20 cellular contexts compared by ENCODE assay signal in genomic region chr6:53466257-53466656, GRCh38.
DNase-seq lines count a peak whose midpoint lies in the region; ATAC-seq, FAIRE-seq and TF ChIP-seq lines count a peak whose summit lies in the region.
"Had no signal": no experiment of that assay in that cellular context is flagged by ENCODE, and none has a peak within 500 bp of the region (broad histone marks: within the 10 kb centered on the region; RNA-seq: fewer than 3 reads in every experiment).

No MANE protein-coding gene starts in this region.

- DNase-seq in HPDE6-E6E7 (ENCODE audit: extremely low spot score): peak; percentile 36
- peak; percentile 72 for DNase-seq in MCF 10A (ENCODE audit: unreplicated experiment)
- DNase-seq in keratinocyte (ENCODE audit: low read depth, low spot score): no peak
- no peak for DNase-seq in suprapubic skin (ENCODE audit: low spot score in 2 of 2)
- DNase-seq in T-helper 17 cell: no peak
- no peak for DNase-seq in cerebellar cortex (ENCODE audit: low spot score)
- DNase-seq: activated T-cell treated with anti-CD3 and anti-CD28 coated beads, Interleukin-2, amount 50 U/mL, for 72 hours; AML-193; brain microvascular endothelial cell; COR-L47; H7; NCI-H1048; NCI-H2029; nucleus accumbens; right cardiac atrium; stimulated activated naive B cell treated with anti-CD40 and anti-IgM and Interleukin-4, amounts not matched to agents 10 μg/mL and 1 μg/mL and 100 μg/mL, for 72 hours; thyroid gland had no signal

- dilution Hi-C loops in keratinocyte (cut with MboI; ENCODE audit: extremely low pct_ligation_motif_present, low sequenced_read_pairs): no loop called here

- no peaks in the 10 kb centered on the region for H3K27me3 Mint-ChIP-seq in MCF 10A (ENCODE audit: insufficient read depth, unreplicated experiment)
- H3K27me3 Mint-ChIP-seq in T-helper 17 cell: peaks cover 7% of the 10 kb centered on the region
- H3K27me3 Mint-ChIP-seq: activated naive CD8-positive, alpha-beta T cell; stimulated activated naive B cell treated with anti-CD40 and anti-IgM and Interleukin-4, amounts not matched to agents 10 μg/mL and 1 μg/mL and 100 μg/mL, for 72 hours had no signal

- ATAC-seq in T-helper 17 cell: no peak
- no peak for ATAC-seq in GM18868 (IDR thresholded peaks at IDR 0.05; ENCODE audit: unreplicated experiment)
- no peak for ATAC-seq in GM19328 (IDR thresholded peaks at IDR 0.05; ENCODE audit: unreplicated experiment)
- ATAC-seq: activated T-cell treated with anti-CD3 and anti-CD28 coated beads, Interleukin-2, amount 50 U/mL, for 72 hours; right cardiac atrium; stimulated activated naive B cell treated with anti-CD40 and anti-IgM and Interleukin-4, amounts not matched to agents 10 μg/mL and 1 μg/mL and 100 μg/mL, for 72 hours had no signal

- peak overlapping the region; percentile 6 for H3K4me3 Mint-ChIP-seq in MCF 10A (ENCODE audit: unreplicated experiment)
- no peak overlapping the region for H3K4me3 Mint-ChIP-seq in T-helper 17 cell
- H3K4me3 Mint-ChIP-seq: activated naive CD8-positive, alpha-beta T cell; activated T-cell treated with anti-CD3 and anti-CD28 coated beads, Interleukin-2, amount 50 U/mL, for 72 hours; stimulated activated naive B cell treated with anti-CD40 and anti-IgM and Interleukin-4, amounts not matched to agents 10 μg/mL and 1 μg/mL and 100 μg/mL, for 72 hours had no signal

- H3K27ac Mint-ChIP-seq in MCF 10A (ENCODE audit: low read depth, unreplicated experiment): peak overlapping the region; percentile 99
- H3K27ac Mint-ChIP-seq in T-helper 17 cell: no peak overlapping the region
- H3K27ac Mint-ChIP-seq: activated naive CD8-positive, alpha-beta T cell; activated T-cell treated with anti-CD3 and anti-CD28 coated beads, Interleukin-2, amount 50 U/mL, for 72 hours; stimulated activated naive B cell treated with anti-CD40 and anti-IgM and Interleukin-4, amounts not matched to agents 10 μg/mL and 1 μg/mL and 100 μg/mL, for 72 hours had no signal

- POLR2A ChIA-PET in MCF 10A (lab: Yijun Ruan, JAX): interaction anchor here (0.6 to 3.4 kb wide), 23 partner anchors 9 to 1907 kb away, joined by 3 to 24 read pairs (median 6); partner anchors contain the start of gene ELOVL5

- TF ChIP-seq CTCF in MCF 10A (IDR thresholded peaks at IDR 0.05; ENCODE audit: unreplicated experiment) (no peak), keratinocyte (optimal IDR thresholded peaks at IDR 0.05 in 1 of 3, IDR thresholded peaks at IDR 0.05 in 1 of 3, conservative IDR thresholded peaks at IDR 0.05 in 1 of 3; ENCODE audit: extremely low read depth in 1 of 3, insufficient read depth in 2 of 3, low read length in 3 of 3) (no peak), suprapubic skin (IDR thresholded peaks at IDR 0.05) (no peak)

- H3K36me3 ChIP-seq in keratinocyte (ENCODE audit: control insufficient read depth in 2 of 2, extremely low read depth in 1 of 2, insufficient read depth in 2 of 2, low read length in 2 of 2): no peaks in the 10 kb centered on the region
- no peaks in the 10 kb centered on the region for H3K36me3 ChIP-seq in suprapubic skin
- H3K36me3 ChIP-seq: brain microvascular endothelial cell, thyroid gland had no signal

- CTCF ChIA-PET in MCF 10A (lab: Yijun Ruan, JAX): interaction anchor here (0.6 to 1.8 kb wide), 12 partner anchors 9 to 293 kb away, joined by 3 to 9 read pairs (median 4); no protein-coding TSS in a partner anchor

- no peak overlapping the region for H3K9ac ChIP-seq in keratinocyte (ENCODE audit: control insufficient read depth, extremely low read depth, insufficient read depth, low read length)

- no peak for TF ChIP-seq EP300 in suprapubic skin (IDR thresholded peaks at IDR 0.05)

- peaks cover 69% of the 10 kb centered on the region for H3K4me1 Mint-ChIP-seq in MCF 10A (ENCODE audit: insufficient read depth, unreplicated experiment)
- peaks cover 17% of the 10 kb centered on the region for H3K4me1 Mint-ChIP-seq in T-helper 17 cell

- H3K4me1 ChIP-seq in keratinocyte (ENCODE audit: control insufficient read depth, extremely low read depth, insufficient read depth, low read length): peaks cover 19% of the 10 kb centered on the region
- H3K4me1 ChIP-seq in suprapubic skin: peaks cover 33% of the 10 kb centered on the region

- H3K36me3 Mint-ChIP-seq in MCF 10A (ENCODE audit: insufficient read depth, unreplicated experiment) (no peaks in the 10 kb centered on the region), T-helper 17 cell (ENCODE audit: low read depth) (peaks cover 3% of the 10 kb centered on the region)
- H3K36me3 Mint-ChIP-seq: activated naive CD8-positive, alpha-beta T cell; stimulated activated naive B cell treated with anti-CD40 and anti-IgM and Interleukin-4, amounts not matched to agents 10 μg/mL and 1 μg/mL and 100 μg/mL, for 72 hours had no signal

- no peak overlapping the region for H3K4me3 ChIP-seq in keratinocyte (ENCODE audit: control insufficient read depth in 2 of 3, extremely low read depth in 1 of 3, insufficient read depth in 2 of 3, low read depth in 1 of 3, low read length in 3 of 3)
- no peak overlapping the region for H3K4me3 ChIP-seq in suprapubic skin
- H3K4me3 ChIP-seq: thyroid gland had no signal

- H3K27ac ChIP-seq in keratinocyte (ENCODE audit: control insufficient read depth, insufficient read depth, low read length) (peak overlapping the region; percentile 1), suprapubic skin (peak overlapping the region; percentile 85)
- H3K27ac ChIP-seq: brain microvascular endothelial cell, thyroid gland had no signal

- H3K9me1 ChIP-seq in keratinocyte (ENCODE audit: control insufficient read depth, extremely low read depth, insufficient read depth, low read length): no peaks in the 10 kb centered on the region

- H3K79me2 ChIP-seq in keratinocyte (ENCODE audit: control insufficient read depth, insufficient read depth, low read length): no peaks in the 10 kb centered on the region

- H3K9me3 ChIP-seq in keratinocyte (ENCODE audit: control insufficient read depth, low read depth, low read length) (no peaks in the 10 kb centered on the region), suprapubic skin (no peaks in the 10 kb centered on the region), T-helper 17 cell (ENCODE audit: control insufficient read depth, low read length, poor library complexity, severe bottlenecking) (no peaks in the 10 kb centered on the region)
- H3K9me3 ChIP-seq: thyroid gland had no signal

- 12% methylated on average over 1 of the region's 1 CpG for WGBS in suprapubic skin

- intact Hi-C loops in MCF 10A (cut with micrococcal nuclease): no loop called here

- H3K27me3 ChIP-seq in keratinocyte (ENCODE audit: control insufficient read depth, extremely low read depth, insufficient read depth, low read length) (no peaks in the 10 kb centered on the region), suprapubic skin (no peaks in the 10 kb centered on the region)
- H3K27me3 ChIP-seq: brain microvascular endothelial cell, thyroid gland had no signal

- H2AFZ ChIP-seq in keratinocyte (ENCODE audit: control insufficient read depth, low read length): peak overlapping the region; percentile 5

- peak overlapping the region; percentile 29 for H3K4me2 ChIP-seq in keratinocyte (ENCODE audit: control insufficient read depth, extremely low read depth, insufficient read depth, low read depth, low read length)

- no peak for FAIRE-seq in keratinocyte (lab: Jason Lieb, UNC)

- H3K9me3 Mint-ChIP-seq in MCF 10A (ENCODE audit: unreplicated experiment): no peaks in the 10 kb centered on the region
- H3K9me3 Mint-ChIP-seq: activated T-cell treated with anti-CD3 and anti-CD28 coated beads, Interleukin-2, amount 50 U/mL, for 72 hours had no signal

- no peaks in the 10 kb centered on the region for H4K20me1 ChIP-seq in keratinocyte (ENCODE audit: control insufficient read depth, extremely low read depth, insufficient read depth, low read length)

- no TSS peak for BruUV-seq in MCF 10A (replicated peaks; lab: Mats Ljungman, UMichigan)

- TF ChIP-seq POLR2A in suprapubic skin (IDR thresholded peaks at IDR 0.05): no peak

Comparison
In these comparisons a context has a peak if more than half of its experiments do, and no peak if none do; other contexts are left out.
1. DNase-seq: peak in HPDE6-E6E7 (single experiment) and MCF 10A (single experiment); none in keratinocyte (single experiment), suprapubic skin (0 of 2), T-helper 17 cell (0 of 3) and cerebellar cortex (single experiment).